17 cellular contexts compared by ENCODE assay signal in genomic region chr1:8516278-8516777, GRCh38.
DNase-seq lines count a peak whose midpoint lies in the region; ATAC-seq and TF ChIP-seq lines count a peak whose summit lies in the region.
"Had no signal": no experiment of that assay in that cellular context is flagged by ENCODE, and none has a peak within 500 bp of the region (broad histone marks: within the 10 kb centered on the region; RNA-seq: fewer than 3 reads in every experiment).

No MANE protein-coding gene starts in this region.

- H3K4me1 ChIP-seq in mesenchymal stem cell (ENCODE audit: control insufficient read depth, insufficient read depth, low read depth, low read length) (peaks cover 8% of the 10 kb centered on the region), vagina (peaks cover 48% of the 10 kb centered on the region)
- H3K4me1 ChIP-seq: prostate gland had no signal

- H2AFZ ChIP-seq in mesenchymal stem cell (ENCODE audit: low read depth, low read length) = no peak overlapping the region
- H2AFZ ChIP-seq: GM23338 had no signal

- H3K14ac ChIP-seq in mesenchymal stem cell (ENCODE audit: low read length in 2 of 2) = no peak overlapping the region

- no peak overlapping the region for H2BK15ac ChIP-seq in mesenchymal stem cell (ENCODE audit: low read depth, poor library complexity, severe bottlenecking)

- peak overlapping the region; percentile 30 for H3K4me3 Mint-ChIP-seq in stimulated activated naive CD8-positive, alpha-beta T cell treated with anti-CD3 and anti-CD28 coated beads, Interleukin-15, Interleukin-2, amounts not matched to agents 100 ng/mL and 50 ng/mL, for 24 hours
- H3K4me3 Mint-ChIP-seq in activated T-helper 17 cell treated with anti-CD3 and anti-CD28 coated beads, Interleukin-2, amount 50 U/mL, for 72 hours = peak overlapping the region; percentile 48
- no peak overlapping the region for H3K4me3 Mint-ChIP-seq in immature natural killer cell
- H3K4me3 Mint-ChIP-seq: dendritic cell treated with granulocyte-macrophage colony-stimulating factor and Interleukin-4, amounts not matched to agents 40 ng/mL and 50 ng/mL, for 4 days; GM23338 had no signal

- H3K27me3 ChIP-seq in mesenchymal stem cell (ENCODE audit: control insufficient read depth in 1 of 2, insufficient read depth in 1 of 2, low read length in 2 of 2) (no peaks in the 10 kb centered on the region), vagina (no peaks in the 10 kb centered on the region)
- H3K27me3 ChIP-seq: adrenal gland, Peyer's patch had no signal

- no peak overlapping the region for H3K18ac ChIP-seq in mesenchymal stem cell (ENCODE audit: low read depth in 1 of 2, low read length in 2 of 2)

- H4K91ac ChIP-seq in mesenchymal stem cell (ENCODE audit: low read length) = no peak overlapping the region

- DNase-seq in stimulated activated naive CD8-positive, alpha-beta T cell treated with anti-CD3 and anti-CD28 coated beads, Interleukin-15, Interleukin-2, amounts not matched to agents 100 U/mL and 50 U/mL, for 24 hours = no peak
- DNase-seq in mesenchymal stem cell (no peak), vagina (ENCODE audit: extremely low spot score in 2 of 2) (no peak), cortex of kidney (lab: John Stamatoyannopoulos, UW) (no peak), immature natural killer cell (no peak)
- DNase-seq in NK-92 treated with Interleukin-12 subunit alpha and Interleukin-12 subunit beta, amount 100 ng/mL, for 24 hours (lab: John Stamatoyannopoulos, UW) = no peak
- DNase-seq: activated CD8-positive, alpha-beta memory T cell treated with anti-CD3 and anti-CD28 coated beads for 24 hours; adrenal gland; AML-193; mesendoderm; Peyer's patch; T-helper 9 cell had no signal

- no peak overlapping the region for H2BK12ac ChIP-seq in mesenchymal stem cell (ENCODE audit: low read length in 2 of 2)

- H3K4me2 ChIP-seq in mesenchymal stem cell (ENCODE audit: low read length, poor library complexity, severe bottlenecking) = no peak overlapping the region
- H3K4me2 ChIP-seq: GM23338 had no signal

- H3K4me3 ChIP-seq in mesenchymal stem cell (ENCODE audit: insufficient read depth in 1 of 2, low read depth in 1 of 2, low read length in 2 of 2) (no peak overlapping the region), vagina (no peak overlapping the region)
- H3K4me3 ChIP-seq: adrenal gland, GM23338, Peyer's patch, prostate gland had no signal

- no peak overlapping the region for H2BK5ac ChIP-seq in mesenchymal stem cell (ENCODE audit: low read depth, low read length, poor library complexity, severe bottlenecking)

- peaks cover 73% of the 10 kb centered on the region for H3K4me1 Mint-ChIP-seq in stimulated activated naive CD8-positive, alpha-beta T cell treated with anti-CD3 and anti-CD28 coated beads, Interleukin-15, Interleukin-2, amounts not matched to agents 100 ng/mL and 50 ng/mL, for 24 hours (ENCODE audit: low read depth)
- H3K4me1 Mint-ChIP-seq in activated T-helper 17 cell treated with anti-CD3 and anti-CD28 coated beads, Interleukin-2, amount 50 U/mL, for 72 hours = peaks cover 29% of the 10 kb centered on the region
- peaks cover 22 to 28% of the 10 kb centered on the region in 2 donors for H3K4me1 Mint-ChIP-seq in immature natural killer cell

- H2BK120ac ChIP-seq in mesenchymal stem cell (ENCODE audit: low read depth, low read length) = no peak overlapping the region

- intact Hi-C loops in vagina (cut with DNase I) = no loop called here

- H3K27ac Mint-ChIP-seq in stimulated activated naive CD8-positive, alpha-beta T cell treated with anti-CD3 and anti-CD28 coated beads, Interleukin-15, Interleukin-2, amounts not matched to agents 100 ng/mL and 50 ng/mL, for 24 hours = peak overlapping the region; percentile 61
- peak overlapping the region; percentile 58 for H3K27ac Mint-ChIP-seq in activated T-helper 17 cell treated with anti-CD3 and anti-CD28 coated beads, Interleukin-2, amount 50 U/mL, for 72 hours
- H3K27ac Mint-ChIP-seq in immature natural killer cell = no peak overlapping the region
- H3K27ac Mint-ChIP-seq: dendritic cell treated with granulocyte-macrophage colony-stimulating factor and Interleukin-4, amounts not matched to agents 40 ng/mL and 50 ng/mL, for 4 days had no signal

- no peak for ATAC-seq in stimulated activated naive CD8-positive, alpha-beta T cell treated with anti-CD3 and anti-CD28 coated beads, Interleukin-15, Interleukin-2, amounts not matched to agents 100 U/mL and 50 U/mL, for 24 hours
- ATAC-seq in activated T-helper 17 cell treated with anti-CD3 and anti-CD28 coated beads, Interleukin-2, amount 50 U/mL, for 72 hours (replicated peaks) = no peak

- no peak overlapping the region for H2AK5ac ChIP-seq in mesenchymal stem cell (ENCODE audit: low read length, severe bottlenecking)

- TF ChIP-seq CTCF in vagina (IDR thresholded peaks at IDR 0.05) = no peak

- H3K27me3 Mint-ChIP-seq in stimulated activated naive CD8-positive, alpha-beta T cell treated with anti-CD3 and anti-CD28 coated beads, Interleukin-15, Interleukin-2, amounts not matched to agents 100 ng/mL and 50 ng/mL, for 24 hours = no peaks in the 10 kb centered on the region
- no peaks in the 10 kb centered on the region for H3K27me3 Mint-ChIP-seq in activated T-helper 17 cell treated with anti-CD3 and anti-CD28 coated beads, Interleukin-2, amount 50 U/mL, for 72 hours
- peaks cover 0 to 3% (median 0%) of the 10 kb centered on the region in 3 donors for H3K27me3 Mint-ChIP-seq in immature natural killer cell (ENCODE audit: low read depth in 3 of 3)
- H3K27me3 Mint-ChIP-seq: dendritic cell treated with granulocyte-macrophage colony-stimulating factor and Interleukin-4, amounts not matched to agents 40 ng/mL and 50 ng/mL, for 4 days had no signal

- H4K8ac ChIP-seq in mesenchymal stem cell (ENCODE audit: low read length) = no peak overlapping the region

- H3K36me3 Mint-ChIP-seq in stimulated activated naive CD8-positive, alpha-beta T cell treated with anti-CD3 and anti-CD28 coated beads, Interleukin-15, Interleukin-2, amounts not matched to agents 100 ng/mL and 50 ng/mL, for 24 hours (ENCODE audit: low read depth) = peaks cover 6% of the 10 kb centered on the region
- no peaks in the 10 kb centered on the region for H3K36me3 Mint-ChIP-seq in activated T-helper 17 cell treated with anti-CD3 and anti-CD28 coated beads, Interleukin-2, amount 50 U/mL, for 72 hours (ENCODE audit: low read depth)
- peaks cover 0 to 4% (median 0%) of the 10 kb centered on the region in 3 donors for H3K36me3 Mint-ChIP-seq in immature natural killer cell

- no peaks in the 10 kb centered on the region for H3K9me3 Mint-ChIP-seq in stimulated activated naive CD8-positive, alpha-beta T cell treated with anti-CD3 and anti-CD28 coated beads, Interleukin-15, Interleukin-2, amounts not matched to agents 100 ng/mL and 50 ng/mL, for 24 hours
- no peaks in the 10 kb centered on the region for H3K9me3 Mint-ChIP-seq in activated T-helper 17 cell treated with anti-CD3 and anti-CD28 coated beads, Interleukin-2, amount 50 U/mL, for 72 hours
- H3K9me3 Mint-ChIP-seq in immature natural killer cell = no peaks in the 10 kb centered on the region
- H3K9me3 Mint-ChIP-seq: dendritic cell treated with granulocyte-macrophage colony-stimulating factor and Interleukin-4, amounts not matched to agents 40 ng/mL and 50 ng/mL, for 4 days; GM23338 had no signal

- H3K23ac ChIP-seq in mesenchymal stem cell (ENCODE audit: low read length in 2 of 2) = no peak overlapping the region

- H3K79me1 ChIP-seq in mesenchymal stem cell (replicated peaks; ENCODE audit: low read length, poor library complexity, severe bottlenecking) = peaks cover 41% of the 10 kb centered on the region

- peak overlapping the region; percentile 75 for H3K9ac ChIP-seq in mesenchymal stem cell (ENCODE audit: low read length)

- H3K4ac ChIP-seq in mesenchymal stem cell (ENCODE audit: low read depth in 1 of 2, low read length in 2 of 2) = no peak overlapping the region

- peaks cover 3 to 10% of the 10 kb centered on the region in 2 experiments for H3K36me3 ChIP-seq in mesenchymal stem cell (ENCODE audit: control insufficient read depth in 1 of 2, insufficient read depth in 2 of 2, low read depth in 1 of 2, low read length in 2 of 2)
- no peaks in the 10 kb centered on the region for H3K36me3 ChIP-seq in vagina
- H3K36me3 ChIP-seq: adrenal gland, Peyer's patch, prostate gland had no signal

- no peak overlapping the region for H3K27ac ChIP-seq in mesenchymal stem cell (ENCODE audit: low read length, poor library complexity, severe bottlenecking)
- peak overlapping the region; percentile 38 for H3K27ac ChIP-seq in vagina

- 96% methylated on average over 3 of the region's 4 CpGs for WGBS in mesenchymal stem cell

- no peaks in the 10 kb centered on the region for H3K9me3 ChIP-seq in mesenchymal stem cell (ENCODE audit: control insufficient read depth, low read length)
- H3K9me3 ChIP-seq in vagina = no peaks in the 10 kb centered on the region
- H3K9me3 ChIP-seq: adrenal gland, Peyer's patch, prostate gland had no signal

- no peak for TF ChIP-seq POLR2A in vagina (IDR thresholded peaks at IDR 0.05)

Comparison
In these comparisons a context has a peak if more than half of its experiments do, and no peak if none do; other contexts are left out.
1. H3K27ac Mint-ChIP-seq: peak in stimulated activated naive CD8-positive, alpha-beta T cell treated with anti-CD3 and anti-CD28 coated beads, Interleukin-15, Interleukin-2, amounts not matched to agents 100 ng/mL and 50 ng/mL, for 24 hours (single experiment) and activated T-helper 17 cell treated with anti-CD3 and anti-CD28 coated beads, Interleukin-2, amount 50 U/mL, for 72 hours (single experiment); none in immature natural killer cell (0 of 6).
2. H3K4me3 Mint-ChIP-seq: peak in stimulated activated naive CD8-positive, alpha-beta T cell treated with anti-CD3 and anti-CD28 coated beads, Interleukin-15, Interleukin-2, amounts not matched to agents 100 ng/mL and 50 ng/mL, for 24 hours (single experiment) and activated T-helper 17 cell treated with anti-CD3 and anti-CD28 coated beads, Interleukin-2, amount 50 U/mL, for 72 hours (single experiment); none in immature natural killer cell (0 of 5).